ENCODE assay signal across 15 cellular contexts in genomic region chr2:200788129-200788718, GRCh38. TPM values are rescaled to one million over a fixed set of nuclear protein-coding genes. Genes with fewer than 3 reads are reported as not detected.
A peak's percentile ranks its signal among the peaks of the same experiment; 100 is the strongest.
DNase-seq lines count a peak whose midpoint lies in the region; ATAC-seq and TF ChIP-seq lines count a peak whose summit lies in the region.
"Had no signal": no experiment of that assay in that cellular context is flagged by ENCODE, and none has a peak within 500 bp of the region (broad histone marks: within the 10 kb centered on the region; RNA-seq: fewer than 3 reads in every experiment).

No MANE protein-coding gene starts in this region.

- H3K4me3 Mint-ChIP-seq in osteocyte (ENCODE audit: unreplicated experiment), result no peak overlapping the region
- H3K4me3 Mint-ChIP-seq: CD4-positive, alpha-beta T cell had no signal

- peaks cover 44% of the 10 kb centered on the region for H3K4me1 Mint-ChIP-seq in osteocyte (ENCODE audit: unreplicated experiment)

- CTCF ChIA-PET in BJ (lab: Yijun Ruan, JAX), result interaction anchor here (0.8 kb wide), 1 partner anchor 9 kb away, joined by 3 read pairs; no protein-coding TSS in a partner anchor

- peak overlapping the region; percentile 95 for H3K27ac Mint-ChIP-seq in osteocyte (ENCODE audit: unreplicated experiment)
- H3K27ac Mint-ChIP-seq: CD4-positive, alpha-beta T cell had no signal

- ATAC-seq in esophagus mucosa, result peak; percentile 61

- peak; percentile 46 for DNase-seq in BJ (ENCODE audit: low read depth)
- peak; percentile 56 for DNase-seq in RKO (ENCODE audit: low spot score)
- no peak for DNase-seq in osteocyte (ENCODE audit: extremely low spot score, unreplicated experiment)
- DNase-seq in NCI-H69 (lab: John Stamatoyannopoulos, UW), result no peak
- DNase-seq in stimulated activated CD4-positive, alpha-beta T cell treated with anti-CD3 and anti-CD28 coated beads, Interleukin-4, amount 100 ng/mL, for 24 hours, result no peak
- no peak for DNase-seq in NCI-H2171 treated with DMSO at 0.1 percent for 48 hours (lab: John Stamatoyannopoulos, UW)
- DNase-seq in GM10266 (ENCODE audit: extremely low spot score), result no peak
- DNase-seq: activated CD4-positive, alpha-beta T cell treated with anti-CD3 and anti-CD28 coated beads, Interleukin-2, amount 50 U/mL, for 1 hour; activated naive CD4-positive, alpha-beta T cell treated with Interleukin-2 at 50 U/mL for 16 hours; CD4-positive, alpha-beta T cell; effector CD8-positive, alpha-beta T cell; Kasumi-1; NCI-H345 had no signal

- POLR2A ChIA-PET in BJ (lab: Charles Lee), result no interaction called here

- no peaks in the 10 kb centered on the region for H3K27me3 Mint-ChIP-seq in osteocyte (ENCODE audit: unreplicated experiment)

- no peaks in the 10 kb centered on the region for H3K9me3 Mint-ChIP-seq in osteocyte (ENCODE audit: unreplicated experiment)
- H3K9me3 Mint-ChIP-seq: CD4-positive, alpha-beta T cell; natural killer cell treated with Interleukin-12 subunit alpha and Interleukin-12 subunit beta and Interleukin-15 and Interleukin-18, amount 100 ng/mL, for 72 hours had no signal

- H3K36me3 ChIP-seq in BJ (ENCODE audit: control insufficient read depth, insufficient read depth, low read length), result no peaks in the 10 kb centered on the region

- H3K27me3 ChIP-seq in BJ (ENCODE audit: control insufficient read depth, insufficient read depth, low read length), result no peaks in the 10 kb centered on the region

- no peak overlapping the region for H3K4me3 ChIP-seq in BJ (ENCODE audit: low read depth, low read length)

- TF ChIP-seq CTCF in BJ (IDR thresholded peaks at IDR 0.05; ENCODE audit: insufficient read depth, low read depth, low read length), result no peak
- no peak for TF ChIP-seq CTCF in osteocyte (IDR thresholded peaks at IDR 0.05)
- TF ChIP-seq CTCF in GM10266 (IDR thresholded peaks at IDR 0.05; ENCODE audit: control insufficient read depth, insufficient read depth, low read depth, missing control alignments), result no peak

- H3K36me3 Mint-ChIP-seq in osteocyte (ENCODE audit: unreplicated experiment), result no peaks in the 10 kb centered on the region
- H3K36me3 Mint-ChIP-seq: natural killer cell treated with Interleukin-12 subunit alpha and Interleukin-12 subunit beta and Interleukin-15 and Interleukin-18, amount 100 ng/mL, for 72 hours had no signal

RNA-seq across cellular contexts. Expression of gene BZW1, which starts 23.5 kb away (rescaled TPM):
- 233 and 364 TPM in 2 replicates for polyA plus RNA-seq in BJ (2011; rRNA removed)
- polyA minus RNA-seq in BJ (2011; rRNA and poly(A)+ RNA removed), result 212 and 258 TPM in 2 replicates
- 268 TPM for total RNA-seq in esophagus mucosa
- total RNA-seq in osteocyte, result 199 and 214 TPM in 2 replicates

Comparison
In these comparisons a context has a peak if more than half of its experiments do, and no peak if none do; other contexts are left out.
1. DNase-seq: peak in BJ (single experiment) and RKO (single experiment); none in osteocyte (single experiment), NCI-H69 (single experiment), stimulated activated CD4-positive, alpha-beta T cell treated with anti-CD3 and anti-CD28 coated beads, Interleukin-4, amount 100 ng/mL, for 24 hours (single experiment), NCI-H2171 treated with DMSO at 0.1 percent for 48 hours (single experiment) and GM10266 (single experiment).